Comparison of ENCODE assay signal across 8 cellular contexts in the genomic region with DNA sequence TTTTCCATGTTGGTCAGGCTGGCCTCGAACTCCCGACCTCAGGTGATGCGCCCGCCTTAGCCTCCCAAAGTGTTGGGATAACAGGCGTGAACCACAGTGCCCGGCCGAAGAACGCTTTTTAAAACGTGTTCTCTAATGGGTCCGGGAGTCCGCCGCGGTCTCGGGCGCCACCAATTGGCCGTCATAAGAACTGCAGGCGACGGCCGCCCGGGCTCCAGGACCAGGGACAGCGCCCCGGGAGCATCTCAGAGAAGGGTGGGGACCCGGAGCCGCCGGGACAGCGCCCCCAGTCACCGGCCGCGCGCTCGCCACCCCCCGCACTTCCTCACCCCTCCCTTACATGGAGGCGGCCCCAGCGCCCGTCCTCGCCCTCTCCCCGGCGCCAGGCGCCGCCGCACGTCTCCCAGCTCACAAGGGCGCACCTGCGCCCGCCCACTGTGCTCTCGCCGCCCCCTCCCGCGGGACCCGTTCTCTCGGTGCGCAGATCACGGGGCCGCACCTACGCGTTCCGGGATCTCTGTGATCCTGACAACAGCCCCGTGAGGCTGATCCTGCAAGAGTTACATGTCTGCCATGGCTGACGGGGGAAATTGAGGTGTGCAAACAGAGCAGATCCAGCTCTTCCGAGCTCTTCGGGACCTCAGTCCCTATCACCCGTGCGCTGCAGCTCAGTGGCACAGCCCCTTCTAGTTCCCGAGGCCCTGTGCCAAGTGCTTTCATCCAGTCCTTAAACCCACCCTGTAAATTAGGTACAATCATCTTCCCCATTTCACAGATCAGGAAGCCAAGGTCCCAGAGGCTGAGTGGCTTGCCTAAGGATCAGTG. TPM values are rescaled to one million over a fixed set of nuclear protein-coding genes. Genes with fewer than 3 reads are reported as not detected.
A peak's percentile ranks its signal among the peaks of the same experiment; 100 is the strongest.
DNase-seq lines count a peak whose midpoint lies in the region; ATAC-seq lines count a peak whose summit lies in the region.

No MANE protein-coding gene starts in this region.

- H3K23ac ChIP-seq in mesenchymal stem cell (ENCODE audit: low read length in 2 of 2): no peak overlapping the region

- H3K27me3 Mint-ChIP-seq in effector memory CD8-positive, alpha-beta T cell: peaks cover 19 to 47% of the 10 kb centered on the region in 2 donors

- H3K27ac ChIP-seq in mesenchymal stem cell (ENCODE audit: low read length, poor library complexity, severe bottlenecking): no peak overlapping the region

- DNase-seq in CD1c-positive myeloid dendritic cell (ENCODE audit: extremely low spot score): peak; percentile 90
- peak; percentile 77 for DNase-seq in NCI-H82 (lab: John Stamatoyannopoulos, UW)
- peak; percentile 94 for DNase-seq in activated CD8-positive, alpha-beta memory T cell treated with anti-CD3 and anti-CD28 coated beads for 24 hours
- DNase-seq in effector memory CD8-positive, alpha-beta T cell: peak; percentile 78 to 90 (median 85)
- DNase-seq in mesenchymal stem cell: peak; percentile 61
- peak; percentile 50 to 61 for DNase-seq in stimulated activated CD8-positive, alpha-beta memory T cell treated with anti-CD3 and anti-CD28 coated beads, Interleukin-15, amount 100 ng/mL, for 48 hours (ENCODE audit: low read depth in 2 of 2)

- no peak overlapping the region for H2BK5ac ChIP-seq in mesenchymal stem cell (ENCODE audit: low read depth, low read length, poor library complexity, severe bottlenecking)

- peaks cover 5 to 7% of the 10 kb centered on the region in 2 donors for H3K4me1 Mint-ChIP-seq in effector memory CD8-positive, alpha-beta T cell (ENCODE audit: low read depth in 2 of 2)

- H4K8ac ChIP-seq in mesenchymal stem cell (ENCODE audit: low read length): no peak overlapping the region

- H3K9me3 ChIP-seq in mesenchymal stem cell (ENCODE audit: control insufficient read depth, low read length): no peaks in the 10 kb centered on the region

- ATAC-seq in HG03354 (IDR thresholded peaks at IDR 0.05; ENCODE audit: poor library complexity, severe bottlenecking, unreplicated experiment) (peak; percentile 47), GM18873 (IDR thresholded peaks at IDR 0.05; ENCODE audit: low FRiP score, unreplicated experiment) (no peak)
- peak; percentile 98 for ATAC-seq in effector memory CD8-positive, alpha-beta T cell (replicated peaks)

- no peak overlapping the region for H3K27ac Mint-ChIP-seq in effector memory CD8-positive, alpha-beta T cell

- no peak overlapping the region for H2BK12ac ChIP-seq in mesenchymal stem cell (ENCODE audit: low read length in 2 of 2)

- no peak overlapping the region for H3K4ac ChIP-seq in mesenchymal stem cell (ENCODE audit: low read depth in 1 of 2, low read length in 2 of 2)

- no peak overlapping the region for H4K91ac ChIP-seq in mesenchymal stem cell (ENCODE audit: low read length)

- no peak overlapping the region for H3K18ac ChIP-seq in mesenchymal stem cell (ENCODE audit: low read depth in 1 of 2, low read length in 2 of 2)

- H3K9ac ChIP-seq in mesenchymal stem cell (ENCODE audit: low read length): no peak overlapping the region

- no peak overlapping the region for H3K4me3 ChIP-seq in mesenchymal stem cell (ENCODE audit: insufficient read depth in 1 of 2, low read depth in 1 of 2, low read length in 2 of 2)

- no peak overlapping the region for H3K14ac ChIP-seq in mesenchymal stem cell (ENCODE audit: low read length in 2 of 2)

- 7% methylated on average over 43 of the region's 64 CpGs for WGBS in mesenchymal stem cell

- H3K36me3 Mint-ChIP-seq in effector memory CD8-positive, alpha-beta T cell (ENCODE audit: insufficient read depth): peaks cover 9% of the 10 kb centered on the region

- no peak overlapping the region for H2BK15ac ChIP-seq in mesenchymal stem cell (ENCODE audit: low read depth, poor library complexity, severe bottlenecking)

- H3K4me3 Mint-ChIP-seq in effector memory CD8-positive, alpha-beta T cell: peak overlapping the region; percentile 58 to 63

- peaks cover 59% of the 10 kb centered on the region in 2 experiments for H3K27me3 ChIP-seq in mesenchymal stem cell (ENCODE audit: control insufficient read depth in 1 of 2, insufficient read depth in 1 of 2, low read length in 2 of 2)

- no peak overlapping the region for H2AK5ac ChIP-seq in mesenchymal stem cell (ENCODE audit: low read length, severe bottlenecking)

- peaks cover 5% of the 10 kb centered on the region for H3K4me1 ChIP-seq in mesenchymal stem cell (ENCODE audit: control insufficient read depth, insufficient read depth, low read depth, low read length)

- peak overlapping the region; percentile 71 for H3K4me2 ChIP-seq in mesenchymal stem cell (ENCODE audit: low read length, poor library complexity, severe bottlenecking)

- no peak overlapping the region for H2BK120ac ChIP-seq in mesenchymal stem cell (ENCODE audit: low read depth, low read length)

- H3K36me3 ChIP-seq in mesenchymal stem cell (ENCODE audit: control insufficient read depth in 1 of 2, insufficient read depth in 2 of 2, low read depth in 1 of 2, low read length in 2 of 2): no peaks in the 10 kb centered on the region

- no peak overlapping the region for H2AFZ ChIP-seq in mesenchymal stem cell (ENCODE audit: low read depth, low read length)

- H3K9me3 Mint-ChIP-seq in effector memory CD8-positive, alpha-beta T cell: no peaks in the 10 kb centered on the region

- H3K79me1 ChIP-seq in mesenchymal stem cell (replicated peaks; ENCODE audit: low read length, poor library complexity, severe bottlenecking): no peaks in the 10 kb centered on the region

RNA-seq across cellular contexts. Expression of gene RAP1GAP, which starts 9.8 kb away (rescaled TPM):
- 0.50 TPM for polyA plus RNA-seq in mesenchymal stem cell (2013, experiment 1 of 2)
- 0.62 TPM for polyA plus RNA-seq in mesenchymal stem cell (2013, experiment 2 of 2)
